1 cellular context compared by ENCODE assay signal in the genomic region with DNA sequence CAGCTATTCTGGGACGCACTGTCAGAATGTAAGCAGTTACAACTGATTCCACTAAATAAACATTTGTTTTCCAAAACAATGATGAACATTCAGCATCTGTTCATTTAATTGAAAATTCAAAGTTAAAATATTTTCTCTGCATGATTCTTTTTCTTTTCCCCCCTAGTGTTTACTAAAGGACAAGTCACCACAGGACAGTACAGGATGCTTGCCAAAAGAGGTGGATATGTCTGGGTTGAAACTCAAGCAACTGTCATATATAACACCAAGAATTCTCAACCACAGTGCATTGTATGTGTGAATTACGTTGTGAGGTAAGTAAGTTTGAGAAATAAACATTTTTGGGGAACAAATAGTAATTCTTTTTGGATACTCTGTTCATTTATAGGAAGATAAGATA.
TF ChIP-seq lines count a peak whose summit lies in the region.

No MANE protein-coding gene starts in this region.

TF ChIP-seq in A549, 52 proteins besides CTCF, POLR2A, EP300 and RAD21:
- TF ChIP-seq FOSL2 (IDR thresholded peaks at IDR 0.05) (no peak), FOSL2 (CRISPR knock-in tag; IDR thresholded peaks at IDR 0.05) (0 out of 2 replicates have a peak, but pooled peaks have one; percentile 2), MYC (IDR thresholded peaks at IDR 0.05; ENCODE audit: borderline replicate concordance, low read length) (no peak), JUN (IDR thresholded peaks at IDR 0.05) (0 out of 5 replicates have a peak, but pooled peaks of 1 of the 2 experiments have one; percentile 35)
